In the genomic region with DNA sequence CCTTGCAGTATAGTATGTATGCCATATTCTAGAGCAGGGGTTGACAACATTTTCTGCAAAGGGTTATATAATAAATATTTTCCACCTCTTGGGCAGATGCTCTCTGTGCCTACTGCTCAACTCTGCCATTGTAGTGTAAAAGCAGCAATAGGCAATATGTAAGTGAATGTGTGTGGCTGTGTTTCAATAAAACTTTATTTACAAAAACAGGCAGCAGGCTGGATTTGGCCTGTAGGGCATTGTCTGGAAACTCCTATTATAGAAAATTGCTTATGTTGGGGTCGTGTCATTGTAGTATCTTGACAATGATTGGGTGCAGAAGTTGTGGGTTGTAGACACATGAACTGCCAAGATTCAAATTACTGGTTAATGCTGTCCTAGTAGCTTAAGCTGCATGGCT, we compare ENCODE assay signal across 1 cellular context.
TF ChIP-seq lines count a peak whose summit lies in the region.

No MANE protein-coding gene starts in this region.

TF ChIP-seq in GM12878, 131 proteins besides CTCF, POLR2A, EP300 and RAD21:
- TF ChIP-seq, protein P1, sequence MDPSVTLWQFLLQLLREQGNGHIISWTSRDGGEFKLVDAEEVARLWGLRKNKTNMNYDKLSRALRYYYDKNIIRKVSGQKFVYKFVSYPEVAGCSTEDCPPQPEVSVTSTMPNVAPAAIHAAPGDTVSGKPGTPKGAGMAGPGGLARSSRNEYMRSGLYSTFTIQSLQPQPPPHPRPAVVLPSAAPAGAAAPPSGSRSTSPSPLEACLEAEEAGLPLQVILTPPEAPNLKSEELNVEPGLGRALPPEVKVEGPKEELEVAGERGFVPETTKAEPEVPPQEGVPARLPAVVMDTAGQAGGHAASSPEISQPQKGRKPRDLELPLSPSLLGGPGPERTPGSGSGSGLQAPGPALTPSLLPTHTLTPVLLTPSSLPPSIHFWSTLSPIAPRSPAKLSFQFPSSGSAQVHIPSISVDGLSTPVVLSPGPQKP (IDR thresholded peaks at IDR 0.05; ENCODE audit: low read depth, low read length): no peak
- TF ChIP-seq, protein P2, sequence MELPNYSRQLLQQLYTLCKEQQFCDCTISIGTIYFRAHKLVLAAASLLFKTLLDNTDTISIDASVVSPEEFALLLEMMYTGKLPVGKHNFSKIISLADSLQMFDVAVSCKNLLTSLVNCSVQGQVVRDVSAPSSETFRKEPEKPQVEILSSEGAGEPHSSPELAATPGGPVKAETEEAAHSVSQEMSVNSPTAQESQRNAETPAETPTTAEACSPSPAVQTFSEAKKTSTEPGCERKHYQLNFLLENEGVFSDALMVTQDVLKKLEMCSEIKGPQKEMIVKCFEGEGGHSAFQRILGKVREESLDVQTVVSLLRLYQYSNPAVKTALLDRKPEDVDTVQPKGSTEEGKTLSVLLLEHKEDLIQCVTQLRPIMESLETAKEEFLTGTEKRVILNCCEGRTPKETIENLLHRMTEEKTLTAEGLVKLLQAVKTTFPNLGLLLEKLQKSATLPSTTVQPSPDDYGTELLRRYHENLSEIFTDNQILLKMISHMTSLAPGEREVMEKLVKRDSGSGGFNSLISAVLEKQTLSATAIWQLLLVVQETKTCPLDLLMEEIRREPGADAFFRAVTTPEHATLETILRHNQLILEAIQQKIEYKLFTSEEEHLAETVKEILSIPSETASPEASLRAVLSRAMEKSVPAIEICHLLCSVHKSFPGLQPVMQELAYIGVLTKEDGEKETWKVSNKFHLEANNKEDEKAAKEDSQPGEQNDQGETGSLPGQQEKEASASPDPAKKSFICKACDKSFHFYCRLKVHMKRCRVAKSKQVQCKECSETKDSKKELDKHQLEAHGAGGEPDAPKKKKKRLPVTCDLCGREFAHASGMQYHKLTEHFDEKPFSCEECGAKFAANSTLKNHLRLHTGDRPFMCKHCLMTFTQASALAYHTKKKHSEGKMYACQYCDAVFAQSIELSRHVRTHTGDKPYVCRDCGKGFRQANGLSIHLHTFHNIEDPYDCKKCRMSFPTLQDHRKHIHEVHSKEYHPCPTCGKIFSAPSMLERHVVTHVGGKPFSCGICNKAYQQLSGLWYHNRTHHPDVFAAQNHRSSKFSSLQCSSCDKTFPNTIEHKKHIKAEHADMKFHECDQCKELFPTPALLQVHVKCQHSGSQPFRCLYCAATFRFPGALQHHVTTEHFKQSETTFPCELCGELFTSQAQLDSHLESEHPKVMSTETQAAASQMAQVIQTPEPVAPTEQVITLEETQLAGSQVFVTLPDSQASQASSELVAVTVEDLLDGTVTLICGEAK (IDR thresholded peaks at IDR 0.05; ENCODE audit: borderline replicate concordance): peak; percentile 74
- TF ChIP-seq GABPA (IDR thresholded peaks at IDR 0.05; ENCODE audit: low read depth) (no peak), TAF1 (IDR thresholded peaks at IDR 0.05; ENCODE audit: borderline replicate concordance, low read depth, low read length) (no peak)
